In the genomic region with DNA sequence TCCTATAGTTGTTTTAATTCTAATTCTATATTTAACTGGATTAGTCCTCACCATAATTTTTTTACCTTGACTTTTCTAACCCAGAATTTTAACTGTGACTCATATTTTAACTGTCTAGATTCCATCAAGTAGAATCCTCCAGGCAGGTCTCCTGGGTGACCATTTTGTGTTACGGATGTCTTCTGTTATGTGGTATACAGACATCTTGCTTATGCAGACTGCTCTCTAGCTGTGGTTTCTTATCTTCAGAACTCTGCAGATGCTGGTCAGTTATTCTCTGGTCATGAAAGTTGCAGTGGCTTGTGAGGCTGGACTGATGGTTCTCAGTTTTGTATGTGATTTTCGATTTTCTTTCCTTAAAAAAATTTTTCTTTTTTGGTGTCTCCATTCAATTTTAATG, we compare ENCODE assay signal across 1 cellular context.
TF ChIP-seq lines count a peak whose summit lies in the region.

No MANE protein-coding gene starts in this region.

TF ChIP-seq in HepG2, 621 proteins besides CTCF, POLR2A, EP300 and RAD21 (continued from another document):
- TF ChIP-seq, protein P1, sequence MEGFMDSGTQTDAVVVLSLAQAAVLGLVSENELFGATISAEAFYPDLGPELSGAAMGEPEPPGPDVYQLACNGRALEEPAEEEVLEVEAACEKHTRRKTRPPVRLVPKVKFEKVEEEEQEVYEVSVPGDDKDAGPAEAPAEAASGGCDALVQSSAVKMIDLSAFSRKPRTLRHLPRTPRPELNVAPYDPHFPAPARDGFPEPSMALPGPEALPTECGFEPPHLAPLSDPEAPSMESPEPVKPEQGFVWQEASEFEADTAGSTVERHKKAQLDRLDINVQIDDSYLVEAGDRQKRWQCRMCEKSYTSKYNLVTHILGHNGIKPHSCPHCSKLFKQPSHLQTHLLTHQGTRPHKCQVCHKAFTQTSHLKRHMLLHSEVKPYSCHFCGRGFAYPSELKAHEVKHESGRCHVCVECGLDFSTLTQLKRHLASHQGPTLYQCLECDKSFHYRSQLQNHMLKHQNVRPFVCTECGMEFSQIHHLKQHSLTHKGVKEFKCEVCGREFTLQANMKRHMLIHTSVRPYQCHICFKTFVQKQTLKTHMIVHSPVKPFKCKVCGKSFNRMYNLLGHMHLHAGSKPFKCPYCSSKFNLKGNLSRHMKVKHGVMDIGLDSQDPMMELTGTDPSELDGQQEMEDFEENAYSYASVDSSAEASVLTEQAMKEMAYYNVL (CRISPR knock-in tag; IDR thresholded peaks at IDR 0.05; ENCODE audit: borderline replicate concordance): no peak
- TF ChIP-seq MYNN (CRISPR knock-in tag; IDR thresholded peaks at IDR 0.05; ENCODE audit: low read depth): no peak
- TF ChIP-seq ZNF891 (CRISPR knock-in tag; IDR thresholded peaks at IDR 0.05): no peak
- TF ChIP-seq ATF1 (CRISPR knock-in tag; IDR thresholded peaks at IDR 0.05): no peak
